In the genomic region with DNA sequence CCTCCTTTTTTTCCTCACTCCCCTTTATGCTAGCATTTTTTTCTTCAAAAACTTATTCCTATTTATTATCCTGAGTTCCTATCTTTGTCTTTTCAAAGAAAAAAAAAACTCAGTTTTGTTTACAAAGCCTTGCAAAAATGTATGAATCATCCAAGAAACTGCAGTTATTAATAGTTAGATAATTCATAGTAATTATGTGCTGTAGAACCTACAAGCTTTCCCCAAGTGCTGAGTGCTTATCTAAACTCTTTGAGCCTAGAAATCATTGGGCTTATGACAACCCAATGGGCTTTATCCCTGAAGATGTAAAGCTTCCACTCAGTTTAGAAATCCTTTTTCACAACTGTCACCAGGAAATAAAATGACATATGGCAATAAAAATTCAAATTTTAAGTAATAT, we compare ENCODE assay signal across 20 cellular contexts.
"Had no signal": no experiment of that assay in that cellular context is flagged by ENCODE, and none has a peak within 500 bp of the region (broad histone marks: within the 10 kb centered on the region; RNA-seq: fewer than 3 reads in every experiment).

No MANE protein-coding gene starts in this region.

- H3K27ac Mint-ChIP-seq: activated T-cell treated with anti-CD3 and anti-CD28 coated beads, Interleukin-2, amount 50 U/mL, for 72 hours; type B pancreatic cell had no signal

- H3K4me3 Mint-ChIP-seq: activated T-cell treated with anti-CD3 and anti-CD28 coated beads, Interleukin-2, amount 50 U/mL, for 72 hours; type B pancreatic cell had no signal

- H3K9me3 Mint-ChIP-seq: activated T-cell treated with anti-CD3 and anti-CD28 coated beads, Interleukin-2, amount 50 U/mL, for 72 hours; naive thymus-derived CD8-positive, alpha-beta T cell; type B pancreatic cell had no signal

- H3K27me3 Mint-ChIP-seq: type B pancreatic cell had no signal

- ATAC-seq: activated T-cell treated with anti-CD3 and anti-CD28 coated beads, Interleukin-2, amount 50 U/mL, for 72 hours; naive thymus-derived CD8-positive, alpha-beta T cell; psoas muscle; right cardiac atrium had no signal

- H3K36me3 Mint-ChIP-seq: naive thymus-derived CD8-positive, alpha-beta T cell; type B pancreatic cell had no signal

- H3K27ac ChIP-seq: cardiac muscle cell, dorsolateral prefrontal cortex, ovary, psoas muscle, skin epidermis, testis had no signal

- H3K36me3 ChIP-seq: cardiac muscle cell, ovary had no signal

- DNase-seq: activated CD4-positive, alpha-beta T cell treated with anti-CD3 and anti-CD28 coated beads, Interleukin-2, amount 50 U/mL, for 1 hour; activated CD4-positive, CD25-positive, alpha-beta regulatory T cell treated with anti-CD3 and anti-CD28 coated beads, Interleukin-2, amount 50 U/mL, for 72 hours; activated CD8-positive, alpha-beta memory T cell treated with anti-CD3 and anti-CD28 coated beads for 24 hours; activated CD8-positive, alpha-beta memory T cell treated with anti-CD3 and anti-CD28 coated beads, Interleukin-2, amount 50 U/mL, for 48 hours; activated effector memory CD4-positive, alpha-beta T cell treated with anti-CD3 and anti-CD28 coated beads, Interleukin-2, amount 50 U/mL, for 16 hours; activated naive CD4-positive, alpha-beta T cell treated with anti-CD3 and anti-CD28 coated beads, Interleukin-2, amount 50 U/mL, for 16 hours; activated T-cell treated with anti-CD3 and anti-CD28 coated beads, Interleukin-2, amount 50 U/mL, for 72 hours; dorsolateral prefrontal cortex; mesendoderm; naive thymus-derived CD8-positive, alpha-beta T cell; ovary; psoas muscle; right cardiac atrium; stimulated activated CD4-positive, alpha-beta T cell treated with anti-CD3 and anti-CD28 coated beads, Interleukin-15, amount 100 ng/mL, for 24 hours; stimulated activated CD4-positive, alpha-beta T cell treated with anti-CD3 and anti-CD28 coated beads, Interleukin-2, amount 100 ng/mL, for 48 hours; T1000; testis had no signal

- H3K9me3 ChIP-seq: ovary, psoas muscle, testis had no signal

- H3K4me1 ChIP-seq: testis had no signal

- H3K27me3 ChIP-seq: cardiac muscle cell, ovary, testis had no signal

- H3K4me3 ChIP-seq: cardiac muscle cell, dorsolateral prefrontal cortex, ovary, psoas muscle, skin epidermis, testis had no signal
